ENCODE assay signal across 14 cellular contexts in the genomic region with DNA sequence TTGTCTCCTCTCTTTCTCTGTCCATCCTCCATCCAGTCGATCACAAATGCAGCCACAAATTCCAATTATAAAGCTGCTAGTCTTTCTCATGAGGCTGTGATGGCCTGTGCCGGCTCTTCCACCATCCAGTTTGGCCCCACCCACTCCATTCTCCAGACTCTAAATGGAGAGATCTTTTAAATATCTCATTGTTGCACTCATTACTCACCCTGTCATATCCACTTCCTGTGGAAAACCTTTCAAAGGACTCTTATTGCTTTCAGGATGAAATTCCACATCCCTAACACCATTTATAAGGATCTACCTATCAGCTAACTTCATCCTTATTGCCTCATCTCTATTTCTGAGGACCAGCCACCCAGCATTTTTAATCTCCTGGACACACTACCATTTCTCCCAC.
"Had no signal": no experiment of that assay in that cellular context is flagged by ENCODE, and none has a peak within 500 bp of the region (broad histone marks: within the 10 kb centered on the region; RNA-seq: fewer than 3 reads in every experiment).

No MANE protein-coding gene starts in this region.

- DNase-seq: activated CD4-positive, alpha-beta memory T cell treated with anti-CD3 and anti-CD28 coated beads for 36 hours; activated CD4-positive, alpha-beta T cell treated with anti-CD3 and anti-CD28 coated beads for 1 hour; activated gamma-delta T cell treated with Interleukin-2 at 50 U/mL for 16 hours; activated naive CD8-positive, alpha-beta T cell treated with anti-CD3 and anti-CD28 coated beads for 36 hours; activated T-cell treated with anti-CD3 and anti-CD28 coated beads, Interleukin-2, amount 50 U/mL, for 72 hours; head of caudate nucleus; left colon; naive thymus-derived CD8-positive, alpha-beta T cell; tibial artery had no signal

- H3K27me3 ChIP-seq: foreskin keratinocyte, right atrium auricular region, tibial artery had no signal

- H3K4me1 ChIP-seq: foreskin keratinocyte had no signal

- H3K36me3 ChIP-seq: right atrium auricular region, tibial artery had no signal

- H3K27ac ChIP-seq: dorsolateral prefrontal cortex, foreskin keratinocyte, right atrium auricular region, tibial artery had no signal

- ATAC-seq: activated T-cell treated with anti-CD3 and anti-CD28 coated beads, Interleukin-2, amount 50 U/mL, for 72 hours; esophagus mucosa; foreskin keratinocyte; left colon; naive thymus-derived CD8-positive, alpha-beta T cell had no signal

- H3K4me2 ChIP-seq: smooth muscle cell had no signal

- H3K4me3 ChIP-seq: dorsolateral prefrontal cortex, right atrium auricular region, smooth muscle cell, tibial artery had no signal
